11 cellular contexts compared by ENCODE assay signal in the genomic region with DNA sequence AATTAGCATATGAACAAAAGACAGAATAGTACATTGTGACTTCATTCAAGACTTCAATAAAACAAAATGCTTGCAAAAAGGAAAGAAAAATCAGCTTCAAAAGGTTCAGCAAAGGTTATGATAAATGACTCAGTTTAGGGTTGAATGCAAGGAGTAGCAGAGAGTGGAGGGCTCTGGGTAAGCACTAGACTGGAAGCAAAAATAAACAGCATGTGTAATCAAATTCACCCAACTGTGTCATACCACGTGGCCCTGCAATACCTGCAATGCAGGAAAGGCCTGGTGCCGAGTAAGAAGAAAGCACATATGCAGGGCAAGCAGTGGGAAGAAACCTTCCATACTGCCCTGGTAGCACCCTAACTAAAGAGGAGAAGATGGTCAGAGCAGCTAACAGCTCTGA.
A peak's percentile ranks its signal among the peaks of the same experiment; 100 is the strongest.
DNase-seq lines count a peak whose midpoint lies in the region; ATAC-seq and TF ChIP-seq lines count a peak whose summit lies in the region.
"Had no signal": no experiment of that assay in that cellular context is flagged by ENCODE, and none has a peak within 500 bp of the region (broad histone marks: within the 10 kb centered on the region; RNA-seq: fewer than 3 reads in every experiment).

No MANE protein-coding gene starts in this region.

- peaks cover 15% of the 10 kb centered on the region for H3K4me1 ChIP-seq in DOHH2 (ENCODE audit: control insufficient read depth, low read length)
- peaks cover 10% of the 10 kb centered on the region for H3K4me1 ChIP-seq in endodermal cell (ENCODE audit: control insufficient read depth, insufficient read depth, low read length)
- no peaks in the 10 kb centered on the region for H3K4me1 ChIP-seq in trophoblast cell (ENCODE audit: control insufficient read depth in 1 of 2, insufficient read depth in 2 of 2, low read length in 2 of 2)

- H3K27ac Mint-ChIP-seq in endodermal cell: peak overlapping the region; percentile 85
- H3K27ac Mint-ChIP-seq: dendritic cell treated with granulocyte-macrophage colony-stimulating factor and Interleukin-4, amounts not matched to agents 40 ng/mL and 50 ng/mL, for 4 days had no signal

- no peak overlapping the region for H3K9ac ChIP-seq in endodermal cell (ENCODE audit: extremely low read depth, low read length, poor library complexity, severe bottlenecking)
- H3K9ac ChIP-seq in trophoblast cell (ENCODE audit: low read length): no peak overlapping the region

- no peak overlapping the region for H3K4ac ChIP-seq in trophoblast cell (ENCODE audit: low read depth, low read length)

- peaks cover 16% of the 10 kb centered on the region for H3K36me3 Mint-ChIP-seq in endodermal cell (ENCODE audit: low read depth)

- H3K4me1 Mint-ChIP-seq in endodermal cell: peaks cover 37% of the 10 kb centered on the region

- H2AFZ ChIP-seq in trophoblast cell (ENCODE audit: insufficient read depth, low read length, poor library complexity): no peak overlapping the region

- H4K91ac ChIP-seq in trophoblast cell (ENCODE audit: low read depth, low read length): no peak overlapping the region

- peak; percentile 77 for ATAC-seq in GM19351 (IDR thresholded peaks at IDR 0.05; ENCODE audit: unreplicated experiment)
- ATAC-seq in HG03159 (IDR thresholded peaks at IDR 0.05; ENCODE audit: unreplicated experiment): peak; percentile 56
- no peak for ATAC-seq in GM19467 (IDR thresholded peaks at IDR 0.05; ENCODE audit: unreplicated experiment)

- no peak overlapping the region for H3K23ac ChIP-seq in trophoblast cell (ENCODE audit: low read length)

- H4K12ac ChIP-seq in trophoblast cell (ENCODE audit: low read depth, low read length): no peak overlapping the region

- H2BK12ac ChIP-seq in trophoblast cell (ENCODE audit: low read length): no peak overlapping the region

- no peaks in the 10 kb centered on the region for H3K9me2 ChIP-seq in DOHH2 (replicated peaks; ENCODE audit: control insufficient read depth, low read length)

- H3F3A ChIP-seq in DOHH2 (ENCODE audit: control insufficient read depth, insufficient read depth): no peaks in the 10 kb centered on the region

- TF ChIP-seq CTCF in DOHH2 (IDR thresholded peaks at IDR 0.05; ENCODE audit: low read depth, low read length, poor library complexity, severe bottlenecking): no peak
- TF ChIP-seq CTCF in endodermal cell (conservative IDR thresholded peaks at IDR 0.05): no peak

- DNase-seq in endodermal cell (no peak), trophoblast cell (no peak), T-helper 1 cell (no peak), OCI-M2 (lab: John Stamatoyannopoulos, UW; ENCODE audit: unreplicated experiment) (no peak)
- DNase-seq: activated CD8-positive, alpha-beta memory T cell treated with anti-CD3 and anti-CD28 coated beads, Interleukin-2, amount 50 U/mL, for 4 hours; SIG-M5 had no signal

- H4K8ac ChIP-seq in trophoblast cell (ENCODE audit: low read depth, low read length): no peak overlapping the region

- H3K9me3 ChIP-seq in DOHH2 (ENCODE audit: control insufficient read depth, insufficient read depth, low read length) (no peaks in the 10 kb centered on the region), endodermal cell (ENCODE audit: control insufficient read depth, low read length) (no peaks in the 10 kb centered on the region), trophoblast cell (ENCODE audit: insufficient read depth, low read depth, low read length) (no peaks in the 10 kb centered on the region)

- WGBS in endodermal cell (ENCODE audit: insufficient coverage in 1 of 2, insufficient read length in 1 of 2), 2 experiments: 63% methylated on average over 2 of the region's 2 CpGs; no CpG with 5 or more reads in 1 of the 2 experiments
- WGBS in trophoblast cell (ENCODE audit: extremely low coverage, insufficient coverage, insufficient read length): no CpG with 5 or more reads among the region's 2 CpGs

- no peaks in the 10 kb centered on the region for H3K27me3 ChIP-seq in DOHH2 (ENCODE audit: control insufficient read depth, low read length)
- H3K27me3 ChIP-seq in endodermal cell (ENCODE audit: control insufficient read depth, insufficient read depth, low read length, poor library complexity, severe bottlenecking): no peaks in the 10 kb centered on the region
- H3K27me3 ChIP-seq in trophoblast cell (ENCODE audit: insufficient read depth, low read length): no peaks in the 10 kb centered on the region

- no peak overlapping the region for H2BK5ac ChIP-seq in trophoblast cell (ENCODE audit: low read depth, low read length, poor library complexity)

- no peaks in the 10 kb centered on the region for H3K79me1 ChIP-seq in trophoblast cell (ENCODE audit: low read length)

- no peak overlapping the region for H3K14ac ChIP-seq in trophoblast cell (ENCODE audit: low read length)

- H3K4me3 ChIP-seq in DOHH2 (ENCODE audit: low read length) (no peak overlapping the region), endodermal cell (ENCODE audit: low read length) (no peak overlapping the region), trophoblast cell (ENCODE audit: low read depth, low read length) (no peak overlapping the region)

- H2AK5ac ChIP-seq in trophoblast cell (ENCODE audit: low read length): no peak overlapping the region

- no peaks in the 10 kb centered on the region for H3K27me3 Mint-ChIP-seq in endodermal cell (ENCODE audit: insufficient read depth)
- H3K27me3 Mint-ChIP-seq: dendritic cell treated with granulocyte-macrophage colony-stimulating factor and Interleukin-4, amounts not matched to agents 40 ng/mL and 50 ng/mL, for 4 days had no signal

- no peak overlapping the region for H3K4me3 Mint-ChIP-seq in endodermal cell
- H3K4me3 Mint-ChIP-seq: dendritic cell treated with granulocyte-macrophage colony-stimulating factor and Interleukin-4, amounts not matched to agents 40 ng/mL and 50 ng/mL, for 4 days had no signal

- H4K20me1 ChIP-seq in DOHH2 (ENCODE audit: control insufficient read depth, insufficient read depth, low read depth, low read length): no peaks in the 10 kb centered on the region

- H3K79me2 ChIP-seq in DOHH2 (ENCODE audit: control insufficient read depth, low read length): no peaks in the 10 kb centered on the region
- H3K79me2 ChIP-seq in trophoblast cell (ENCODE audit: control insufficient read depth, insufficient read depth, low read length, poor library complexity): no peaks in the 10 kb centered on the region

- H3K36me3 ChIP-seq in DOHH2 (ENCODE audit: control insufficient read depth, low read length): no peaks in the 10 kb centered on the region
- H3K36me3 ChIP-seq in endodermal cell (ENCODE audit: control insufficient read depth, insufficient read depth, low read length): no peaks in the 10 kb centered on the region
- no peaks in the 10 kb centered on the region for H3K36me3 ChIP-seq in trophoblast cell (ENCODE audit: control insufficient read depth in 1 of 2, insufficient read depth in 2 of 2, low read length in 2 of 2)

- no peak overlapping the region for H2BK120ac ChIP-seq in trophoblast cell (ENCODE audit: insufficient read depth, low read length, poor library complexity)

- peaks cover 9% of the 10 kb centered on the region for H3K9me3 Mint-ChIP-seq in endodermal cell
- H3K9me3 Mint-ChIP-seq: dendritic cell treated with granulocyte-macrophage colony-stimulating factor and Interleukin-4, amounts not matched to agents 40 ng/mL and 50 ng/mL, for 4 days had no signal

- H3K4me2 ChIP-seq in DOHH2 (ENCODE audit: low read length) (peak overlapping the region; percentile 43), trophoblast cell (ENCODE audit: low read length) (no peak overlapping the region)

- H3K27ac ChIP-seq in DOHH2 (ENCODE audit: low read depth, low read length) (no peak overlapping the region), endodermal cell (ENCODE audit: low read depth, low read length) (no peak overlapping the region), trophoblast cell (ENCODE audit: low read depth, low read length) (no peak overlapping the region)

- no peak overlapping the region for H3K18ac ChIP-seq in trophoblast cell (ENCODE audit: low read length)
